In genomic region chr1:47841356-47841755, GRCh38 we compare ENCODE assay signal across 1 cellular context.
TF ChIP-seq lines count a peak whose summit lies in the region.

No MANE protein-coding gene starts in this region.

TF ChIP-seq in GM23338, 12 proteins besides CTCF, POLR2A, EP300 and RAD21 (continued from another document):
- TF ChIP-seq ETS1 (IDR thresholded peaks at IDR 0.05) (no peak), CREB1 (CRISPR knock-in tag; IDR thresholded peaks at IDR 0.05; ENCODE audit: low read depth) (no peak), EZH2 (IDR thresholded peaks at IDR 0.05; ENCODE audit: low read depth, unreplicated experiment) (no peak), STAT1 (IDR thresholded peaks at IDR 0.05; ENCODE audit: unreplicated experiment) (no peak), NANOG (IDR thresholded peaks at IDR 0.05; ENCODE audit: borderline replicate concordance) (no peak)
- TF ChIP-seq, protein P1, sequence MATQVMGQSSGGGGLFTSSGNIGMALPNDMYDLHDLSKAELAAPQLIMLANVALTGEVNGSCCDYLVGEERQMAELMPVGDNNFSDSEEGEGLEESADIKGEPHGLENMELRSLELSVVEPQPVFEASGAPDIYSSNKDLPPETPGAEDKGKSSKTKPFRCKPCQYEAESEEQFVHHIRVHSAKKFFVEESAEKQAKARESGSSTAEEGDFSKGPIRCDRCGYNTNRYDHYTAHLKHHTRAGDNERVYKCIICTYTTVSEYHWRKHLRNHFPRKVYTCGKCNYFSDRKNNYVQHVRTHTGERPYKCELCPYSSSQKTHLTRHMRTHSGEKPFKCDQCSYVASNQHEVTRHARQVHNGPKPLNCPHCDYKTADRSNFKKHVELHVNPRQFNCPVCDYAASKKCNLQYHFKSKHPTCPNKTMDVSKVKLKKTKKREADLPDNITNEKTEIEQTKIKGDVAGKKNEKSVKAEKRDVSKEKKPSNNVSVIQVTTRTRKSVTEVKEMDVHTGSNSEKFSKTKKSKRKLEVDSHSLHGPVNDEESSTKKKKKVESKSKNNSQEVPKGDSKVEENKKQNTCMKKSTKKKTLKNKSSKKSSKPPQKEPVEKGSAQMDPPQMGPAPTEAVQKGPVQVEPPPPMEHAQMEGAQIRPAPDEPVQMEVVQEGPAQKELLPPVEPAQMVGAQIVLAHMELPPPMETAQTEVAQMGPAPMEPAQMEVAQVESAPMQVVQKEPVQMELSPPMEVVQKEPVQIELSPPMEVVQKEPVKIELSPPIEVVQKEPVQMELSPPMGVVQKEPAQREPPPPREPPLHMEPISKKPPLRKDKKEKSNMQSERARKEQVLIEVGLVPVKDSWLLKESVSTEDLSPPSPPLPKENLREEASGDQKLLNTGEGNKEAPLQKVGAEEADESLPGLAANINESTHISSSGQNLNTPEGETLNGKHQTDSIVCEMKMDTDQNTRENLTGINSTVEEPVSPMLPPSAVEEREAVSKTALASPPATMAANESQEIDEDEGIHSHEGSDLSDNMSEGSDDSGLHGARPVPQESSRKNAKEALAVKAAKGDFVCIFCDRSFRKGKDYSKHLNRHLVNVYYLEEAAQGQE (IDR thresholded peaks at IDR 0.05; ENCODE audit: unreplicated experiment), result no peak
TF ChIP-seq in GM23338: peak in this region for 0.
